8 cellular contexts compared by ENCODE assay signal in the genomic region with DNA sequence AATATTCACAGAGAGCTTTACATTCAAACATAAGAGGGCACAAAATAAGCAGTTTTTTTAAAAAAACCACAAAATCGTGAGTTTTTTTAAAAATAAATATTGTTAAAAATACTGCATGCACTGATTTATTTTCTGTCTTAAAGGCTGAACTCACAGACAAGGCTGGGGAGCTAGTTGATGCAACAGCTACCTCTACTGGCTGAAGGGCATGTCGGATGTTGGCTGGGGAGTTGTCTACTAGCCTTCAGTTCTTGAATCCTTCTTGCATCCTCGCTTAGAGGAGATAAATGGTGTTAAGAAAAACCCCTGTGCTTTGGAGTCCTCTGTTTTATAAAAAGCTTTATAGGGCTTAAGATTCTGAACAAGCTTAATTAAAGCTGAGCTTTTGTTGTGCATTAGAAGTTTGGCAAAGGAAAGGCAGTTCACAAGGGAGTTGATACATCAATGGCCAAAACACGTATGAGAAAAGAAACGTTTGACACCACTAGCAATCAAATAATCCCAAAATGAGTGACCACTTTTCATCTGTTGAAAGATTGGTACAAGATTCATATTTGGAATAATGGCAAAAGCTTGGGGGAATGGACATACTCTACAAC.
DNase-seq lines count a peak whose midpoint lies in the region; ATAC-seq and TF ChIP-seq lines count a peak whose summit lies in the region.

No MANE protein-coding gene starts in this region.

- H3K4me2 ChIP-seq in hepatocyte = no peak overlapping the region

- H3K27ac ChIP-seq in hepatocyte (no peak overlapping the region), gastrocnemius medialis (no peak overlapping the region)

- intact Hi-C loops in gastrocnemius medialis (cut with DNase I; ENCODE audit: low total_unique reads) = loop anchor here (1.0 to 5.0 kb wide), 2 partner anchors 328 to 346 kb away; no protein-coding TSS in a partner anchor

- peak; percentile 79 for DNase-seq in ELF-1 (ENCODE audit: low read depth, low spot score)
- DNase-seq in NCI-H524 (lab: John Stamatoyannopoulos, UW) = peak; percentile 63 to 84
- DNase-seq in astrocyte of the cerebellum (ENCODE audit: low read depth) = peak; percentile 61
- peak; percentile 85 for DNase-seq in hepatocyte (ENCODE audit: low spot score)
- DNase-seq in gastrocnemius medialis = peak; percentile 6 to 21
- no peak for DNase-seq in activated T-cell treated with anti-CD3 and anti-CD28 coated beads for 4 hours

- 38% methylated on average over 5 of the region's 5 CpGs for WGBS in hepatocyte (ENCODE audit: low lambda C conversion rate, missing lambda C conversion rate)

- H3K27me3 ChIP-seq in hepatocyte (no peaks in the 10 kb centered on the region), gastrocnemius medialis (no peaks in the 10 kb centered on the region)

- peak; percentile 100 for TF ChIP-seq CTCF in astrocyte of the cerebellum (IDR thresholded peaks at IDR 0.05; ENCODE audit: low read depth, low read length, missing control alignments)
- TF ChIP-seq CTCF in hepatocyte (IDR thresholded peaks at IDR 0.05; ENCODE audit: poor library complexity) = peak; percentile 94
- TF ChIP-seq CTCF in gastrocnemius medialis (IDR thresholded peaks at IDR 0.05 in 4 of 5, conservative IDR thresholded peaks at IDR 0.05 in 1 of 5) = peak in 4 of 5 experiments; percentile 24 to 70 (median 46)

- no peak overlapping the region for H3K4me3 ChIP-seq in astrocyte of the cerebellum (ENCODE audit: low read depth, low read length)
- no peak overlapping the region for H3K4me3 ChIP-seq in hepatocyte
- H3K4me3 ChIP-seq in gastrocnemius medialis = no peak overlapping the region

- in situ Hi-C loops in astrocyte of the cerebellum (cut with HindIII; ENCODE audit: low sequenced_read_pairs) = no loop called here
- in situ Hi-C loops in gastrocnemius medialis (cut with MboI; ENCODE audit: low sequenced_read_pairs in 4 of 4) = loop anchor here in 3 of 4 donors (10.0 to 25.0 kb wide), 2 partner anchors 323 to 331 kb away; no protein-coding TSS in a partner anchor

- no peaks in the 10 kb centered on the region for H3K9me3 ChIP-seq in hepatocyte (ENCODE audit: low read depth)
- no peaks in the 10 kb centered on the region for H3K9me3 ChIP-seq in gastrocnemius medialis

- no peaks in the 10 kb centered on the region for H3K79me2 ChIP-seq in hepatocyte

- H3K36me3 ChIP-seq in hepatocyte (replicated peaks; ENCODE audit: insufficient read depth, low read depth) (no peaks in the 10 kb centered on the region), gastrocnemius medialis (no peaks in the 10 kb centered on the region)

- H2AFZ ChIP-seq in hepatocyte = no peak overlapping the region

- ATAC-seq in HG03432 (IDR thresholded peaks at IDR 0.05; ENCODE audit: unreplicated experiment) = peak; percentile 78
- ATAC-seq in gastrocnemius medialis = peak in 1 of 2 donors; percentile 66
- ATAC-seq in HG02623 (IDR thresholded peaks at IDR 0.05; ENCODE audit: unreplicated experiment) = no peak

- TF ChIP-seq POLR2A in gastrocnemius medialis (IDR thresholded peaks at IDR 0.05) = no peak

- H4K20me1 ChIP-seq in hepatocyte (ENCODE audit: insufficient read depth, poor library complexity, severe bottlenecking) = no peaks in the 10 kb centered on the region

- no peaks in the 10 kb centered on the region for H3K9me2 ChIP-seq in hepatocyte (replicated peaks; ENCODE audit: insufficient read depth)

- peaks cover 10% of the 10 kb centered on the region for H3K4me1 ChIP-seq in hepatocyte (ENCODE audit: insufficient read depth)
- H3K4me1 ChIP-seq in gastrocnemius medialis = no peaks in the 10 kb centered on the region

Comparison
In these comparisons a context has a peak if more than half of its experiments do, and no peak if none do; other contexts are left out.
1. CTCF ChIP-seq: peak in every context shown above with its lines; median percentile 100 in astrocyte of the cerebellum; 94 in hepatocyte; 46 in gastrocnemius medialis.